8 cellular contexts compared by ENCODE assay signal in the genomic region with DNA sequence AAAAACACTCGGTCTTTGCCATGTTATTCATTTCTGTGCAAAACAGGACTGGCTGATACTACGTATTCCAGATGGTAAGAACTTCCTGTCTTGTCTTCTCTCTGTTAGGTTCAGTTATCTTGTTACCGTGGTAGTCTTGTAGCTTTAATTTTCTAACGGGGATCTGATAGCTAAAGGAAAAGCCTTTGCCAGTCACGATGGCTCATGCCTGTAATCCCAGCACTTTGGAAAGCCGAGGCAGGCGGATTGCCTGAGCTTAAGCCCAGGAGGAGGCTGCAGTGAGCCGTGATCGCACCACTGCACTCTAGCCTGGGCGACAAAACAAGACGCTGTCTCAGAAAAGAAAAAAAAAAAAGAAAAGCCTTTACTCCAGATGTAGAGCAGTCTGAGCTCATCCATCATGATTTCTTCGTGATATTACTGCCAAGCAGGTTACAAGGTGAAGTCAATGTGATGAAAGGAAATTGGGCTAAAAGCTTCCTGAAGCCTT. TPM values are rescaled to one million over a fixed set of nuclear protein-coding genes. Genes with fewer than 3 reads are reported as not detected.
A peak's percentile ranks its signal among the peaks of the same experiment; 100 is the strongest.
DNase-seq lines count a peak whose midpoint lies in the region; ATAC-seq and TF ChIP-seq lines count a peak whose summit lies in the region.

No MANE protein-coding gene starts in this region.

- POLR2A ChIA-PET in activated CD4-positive, alpha-beta T cell treated with anti-CD3 and anti-CD28 coated beads for 36 hours (lab: Charles Lee), result no interaction called here

- TF ChIP-seq CTCF in hepatocyte (IDR thresholded peaks at IDR 0.05; ENCODE audit: poor library complexity), result no peak

- H3K27me3 Mint-ChIP-seq in activated CD4-positive, alpha-beta T cell treated with anti-CD3 and anti-CD28 coated beads for 36 hours, result no peaks in the 10 kb centered on the region

- H3K36me3 Mint-ChIP-seq in activated CD4-positive, alpha-beta T cell treated with anti-CD3 and anti-CD28 coated beads for 36 hours (ENCODE audit: low read depth), result no peaks in the 10 kb centered on the region

- peak; percentile 32 for DNase-seq in activated CD4-positive, alpha-beta T cell treated with anti-CD3 and anti-CD28 coated beads for 36 hours
- DNase-seq in activated CD4-positive, alpha-beta T cell treated with anti-CD3 and anti-CD28 coated beads, Interleukin-2, amount 50 U/mL, for 48 hours, result no peak
- DNase-seq in adipocyte (ENCODE audit: low read depth) (peak; percentile 56), hepatocyte (ENCODE audit: low spot score) (peak; percentile 39), COLO668 (lab: John Stamatoyannopoulos, UW; ENCODE audit: unreplicated experiment) (no peak)

- H4K20me1 ChIP-seq in hepatocyte (ENCODE audit: insufficient read depth, poor library complexity, severe bottlenecking), result no peaks in the 10 kb centered on the region

- H3K9me3 ChIP-seq in adipocyte (ENCODE audit: control insufficient read depth, low read length) (no peaks in the 10 kb centered on the region), hepatocyte (ENCODE audit: low read depth) (no peaks in the 10 kb centered on the region), stomach smooth muscle (ENCODE audit: control insufficient read depth in 2 of 2, low read length in 2 of 2) (no peaks in the 10 kb centered on the region)

- H3K4me3 ChIP-seq in adipocyte (ENCODE audit: low read length) (peak overlapping the region; percentile 72), hepatocyte (no peak overlapping the region), stomach smooth muscle (ENCODE audit: low read length in 2 of 2) (peak overlapping the region; percentile 47 to 59)

- intact Hi-C loops in activated CD4-positive, alpha-beta T cell treated with anti-CD3 and anti-CD28 coated beads for 36 hours (cut with DNase I, micrococcal nuclease), result loop anchor here (10.0 kb wide), 2 partner anchors 244 to 274 kb away; a partner anchor contains a TSS

- H3K27me3 ChIP-seq in adipocyte (replicated peaks; ENCODE audit: control insufficient read depth, insufficient read depth, low read length) (no peaks in the 10 kb centered on the region), hepatocyte (no peaks in the 10 kb centered on the region), stomach smooth muscle (ENCODE audit: control insufficient read depth in 1 of 2, insufficient read depth in 2 of 2, low read length in 2 of 2) (no peaks in the 10 kb centered on the region)

- WGBS in hepatocyte (ENCODE audit: low lambda C conversion rate, missing lambda C conversion rate), result 11% methylated on average over 12 of the region's 12 CpGs

- H2AFZ ChIP-seq in hepatocyte, result peak overlapping the region; percentile 38

- H3K4me1 ChIP-seq in adipocyte (ENCODE audit: control insufficient read depth, insufficient read depth, low read length) (peaks cover 10% of the 10 kb centered on the region), hepatocyte (ENCODE audit: insufficient read depth) (peaks cover 3% of the 10 kb centered on the region), stomach smooth muscle (ENCODE audit: control insufficient read depth, insufficient read depth, low read length) (no peaks in the 10 kb centered on the region)

- peak; percentile 60 for ATAC-seq in activated CD4-positive, alpha-beta T cell treated with anti-CD3 and anti-CD28 coated beads for 36 hours
- ATAC-seq in HG03196 (IDR thresholded peaks at IDR 0.05; ENCODE audit: unreplicated experiment) (no peak), HG03342 (IDR thresholded peaks at IDR 0.05; ENCODE audit: unreplicated experiment) (no peak)

- H3K4me2 ChIP-seq in hepatocyte, result peak overlapping the region; percentile 64

- CTCF ChIA-PET in activated CD4-positive, alpha-beta T cell treated with anti-CD3 and anti-CD28 coated beads for 36 hours (lab: Charles Lee), result interaction anchor here (0.5 to 0.7 kb wide), 3 partner anchors 10 to 249 kb away, joined by 3 to 4 read pairs (median 3); no protein-coding TSS in a partner anchor

- no peaks in the 10 kb centered on the region for H3K9me2 ChIP-seq in hepatocyte (replicated peaks; ENCODE audit: insufficient read depth)

- H3K4me1 Mint-ChIP-seq in activated CD4-positive, alpha-beta T cell treated with anti-CD3 and anti-CD28 coated beads for 36 hours, result peaks cover 13% of the 10 kb centered on the region

- peak overlapping the region; percentile 73 for H3K27ac Mint-ChIP-seq in activated CD4-positive, alpha-beta T cell treated with anti-CD3 and anti-CD28 coated beads for 36 hours

- H3K9me3 Mint-ChIP-seq in activated CD4-positive, alpha-beta T cell treated with anti-CD3 and anti-CD28 coated beads for 36 hours (ENCODE audit: low read depth), result no peaks in the 10 kb centered on the region

- H3K79me2 ChIP-seq in hepatocyte, result no peaks in the 10 kb centered on the region

- H3K4me3 Mint-ChIP-seq in activated CD4-positive, alpha-beta T cell treated with anti-CD3 and anti-CD28 coated beads for 36 hours, result peak overlapping the region; percentile 64

- no peaks in the 10 kb centered on the region for H3K36me3 ChIP-seq in adipocyte (ENCODE audit: control insufficient read depth, insufficient read depth, low read length, severe bottlenecking)
- no peaks in the 10 kb centered on the region for H3K36me3 ChIP-seq in hepatocyte (replicated peaks; ENCODE audit: insufficient read depth, low read depth)
- no peaks in the 10 kb centered on the region for H3K36me3 ChIP-seq in stomach smooth muscle (ENCODE audit: control insufficient read depth in 2 of 2, insufficient read depth in 2 of 2, low read length in 2 of 2)

- H3K27ac ChIP-seq in hepatocyte (peak overlapping the region; percentile 39), stomach smooth muscle (ENCODE audit: low read length) (no peak overlapping the region)

- H3K9ac ChIP-seq in adipocyte (ENCODE audit: low read length), result peak overlapping the region; percentile 78
- H3K9ac ChIP-seq in stomach smooth muscle (ENCODE audit: low read length in 2 of 2), result peak overlapping the region; percentile 22 to 42

RNA-seq across cellular contexts. Expression of a gene that starts 11.1 kb away (rescaled TPM):
- 10 to 100 TPM; 56.8 to 62.1 TPM for total RNA-seq in activated CD4-positive, alpha-beta T cell treated with anti-CD3 and anti-CD28 coated beads for 36 hours
- total RNA-seq in hepatocyte, result 15.1 and 15.7 TPM in 2 replicates
- 43.4 and 54.6 TPM in 2 replicates for polyA plus RNA-seq in hepatocyte

RNA-seq across cellular contexts. Expression of a gene that starts 36.3 kb away (rescaled TPM):
- 10 to 100 TPM; 28.1 to 31.4 TPM for total RNA-seq in activated CD4-positive, alpha-beta T cell treated with anti-CD3 and anti-CD28 coated beads for 36 hours
- total RNA-seq in hepatocyte, result 30.6 and 32.0 TPM in 2 replicates
- polyA plus RNA-seq in hepatocyte, result 14.5 and 22.4 TPM in 2 replicates

Comparison
In these comparisons a context has a peak if more than half of its experiments do, and no peak if none do; other contexts are left out.
1. DNase-seq: peak in activated CD4-positive, alpha-beta T cell treated with anti-CD3 and anti-CD28 coated beads for 36 hours (single experiment), adipocyte (single experiment) and hepatocyte (single experiment); none in activated CD4-positive, alpha-beta T cell treated with anti-CD3 and anti-CD28 coated beads, Interleukin-2, amount 50 U/mL, for 48 hours (0 of 2) and COLO668 (single experiment).